1 cellular context compared by ENCODE assay signal in genomic region chr21:41426656-41427311, GRCh38.
A peak's percentile ranks its signal among the peaks of the same experiment; 100 is the strongest.
TF ChIP-seq lines count a peak whose summit lies in the region.

No MANE protein-coding gene starts in this region.

TF ChIP-seq in H1, 55 proteins besides CTCF, POLR2A, EP300 and RAD21:
- TF ChIP-seq KDM4A (IDR thresholded peaks at IDR 0.05; ENCODE audit: low read depth, low read length, severe bottlenecking) (peak; percentile 10), BACH1 (IDR thresholded peaks at IDR 0.05; ENCODE audit: low read length) (peak; percentile 73), RBBP5 (IDR thresholded peaks at IDR 0.05; ENCODE audit: borderline replicate concordance, low read depth, low read length) (0 out of 2 replicates have a peak, but pooled peaks have one; percentile 19), POLR2AphosphoS5 (IDR thresholded peaks at IDR 0.05; ENCODE audit: low read depth, low read length) (no peak)
